Comparison of ENCODE assay signal across 8 cellular contexts in the genomic region with DNA sequence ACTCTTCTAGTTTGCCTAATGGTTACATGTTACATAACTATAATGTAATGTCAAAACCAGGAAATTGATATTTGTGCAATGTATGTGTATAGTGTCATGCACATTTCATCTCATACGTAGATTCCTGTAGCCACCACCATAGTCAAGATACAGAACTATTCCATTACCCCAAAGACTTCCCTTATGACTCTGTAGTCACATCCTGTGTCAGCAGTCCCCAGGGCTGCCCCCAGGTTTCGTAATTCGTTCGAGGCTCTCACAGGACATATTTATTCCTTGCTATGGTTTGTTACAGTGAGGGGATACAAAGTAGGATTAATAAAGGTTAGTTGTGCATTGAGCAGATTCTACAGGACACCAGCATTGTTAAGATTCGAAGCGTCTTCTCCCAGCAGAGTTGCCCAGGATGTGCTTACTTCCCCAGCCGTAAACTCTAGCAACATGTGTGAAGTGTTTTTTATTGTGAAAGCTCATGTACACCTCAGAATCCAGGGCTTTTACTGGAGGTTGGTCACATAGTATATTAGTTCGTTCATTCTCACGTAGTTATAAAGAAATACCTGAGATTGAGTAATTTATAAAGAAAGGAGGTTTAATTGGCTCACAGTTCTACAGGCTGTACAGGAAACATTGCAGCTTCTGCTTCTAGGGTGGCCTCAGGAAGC.
DNase-seq lines count a peak whose midpoint lies in the region; ATAC-seq and TF ChIP-seq lines count a peak whose summit lies in the region.
"Had no signal": no experiment of that assay in that cellular context is flagged by ENCODE, and none has a peak within 500 bp of the region (broad histone marks: within the 10 kb centered on the region; RNA-seq: fewer than 3 reads in every experiment).

No MANE protein-coding gene starts in this region.

- H3K36me3 ChIP-seq in neutrophil: no peaks in the 10 kb centered on the region

- peak; percentile 91 for ATAC-seq in GM19351 (IDR thresholded peaks at IDR 0.05; ENCODE audit: unreplicated experiment)
- peak; percentile 90 for ATAC-seq in HG02870 (IDR thresholded peaks at IDR 0.05; ENCODE audit: unreplicated experiment)
- ATAC-seq: foreskin keratinocyte had no signal

- H3K27me3 ChIP-seq in neutrophil: no peaks in the 10 kb centered on the region
- H3K27me3 ChIP-seq: foreskin keratinocyte had no signal

- peak; percentile 40 for TF ChIP-seq CTCF in neutrophil (IDR thresholded peaks at IDR 0.05)
- no peak for TF ChIP-seq CTCF in foreskin fibroblast (IDR thresholded peaks at IDR 0.05; ENCODE audit: low read depth, low read length)

- H3K9me3 ChIP-seq in neutrophil: no peaks in the 10 kb centered on the region

- H3K4me3 Mint-ChIP-seq in T-helper 2 cell treated with Interferon-gamma antibody and Interleukin-4, amounts not matched to agents 5 μg/mL and 100 μg/mL, for 36 hours: no peak overlapping the region

- peaks cover 10% of the 10 kb centered on the region for H3K36me3 Mint-ChIP-seq in T-helper 2 cell treated with Interferon-gamma antibody and Interleukin-4, amounts not matched to agents 5 μg/mL and 100 μg/mL, for 36 hours (ENCODE audit: low read depth)

- H3K27ac Mint-ChIP-seq in T-helper 2 cell treated with Interferon-gamma antibody and Interleukin-4, amounts not matched to agents 5 μg/mL and 100 μg/mL, for 36 hours: peak overlapping the region; percentile 56

- H3K27ac ChIP-seq in neutrophil: peak overlapping the region; percentile 97
- H3K27ac ChIP-seq: foreskin keratinocyte had no signal

- peaks cover 75 to 81% of the 10 kb centered on the region in 2 experiments for H3K4me1 ChIP-seq in neutrophil (ENCODE audit: control insufficient read depth in 1 of 2, insufficient read depth in 1 of 2, low read depth in 1 of 2, low read length in 1 of 2)

- peak; percentile 38 for DNase-seq in T-helper 2 cell treated with Interferon-gamma antibody and Interleukin-4, amounts not matched to agents 5 μg/mL and 100 μg/mL, for 36 hours (ENCODE audit: low spot score)
- DNase-seq in foreskin fibroblast (no peak), NCI-H526 treated with DMSO at 0.1 percent for 48 hours (lab: John Stamatoyannopoulos, UW) (no peak)
- DNase-seq in effector CD4-positive, alpha-beta T cell: no peak
- DNase-seq: foreskin keratinocyte had no signal

- peak overlapping the region; percentile 25 to 46 for H3K4me3 ChIP-seq in neutrophil (ENCODE audit: low read depth in 1 of 2, low read length in 1 of 2)
- H3K4me3 ChIP-seq in foreskin fibroblast (ENCODE audit: low read depth in 1 of 2, low read length in 2 of 2): no peak overlapping the region

- H3K9me3 Mint-ChIP-seq in T-helper 2 cell treated with Interferon-gamma antibody and Interleukin-4, amounts not matched to agents 5 μg/mL and 100 μg/mL, for 36 hours: peaks cover 8% of the 10 kb centered on the region

- H3K4me1 Mint-ChIP-seq in T-helper 2 cell treated with Interferon-gamma antibody and Interleukin-4, amounts not matched to agents 5 μg/mL and 100 μg/mL, for 36 hours (ENCODE audit: low read depth): peaks cover 18% of the 10 kb centered on the region

- no peaks in the 10 kb centered on the region for H3K27me3 Mint-ChIP-seq in T-helper 2 cell treated with Interferon-gamma antibody and Interleukin-4, amounts not matched to agents 5 μg/mL and 100 μg/mL, for 36 hours (ENCODE audit: low read depth)

Comparison
In these comparisons a context has a peak if more than half of its experiments do, and no peak if none do; other contexts are left out.
1. H3K4me3 ChIP-seq: peak in neutrophil (2 of 2); none in foreskin fibroblast (0 of 2).